8 cellular contexts compared by ENCODE assay signal in the genomic region with DNA sequence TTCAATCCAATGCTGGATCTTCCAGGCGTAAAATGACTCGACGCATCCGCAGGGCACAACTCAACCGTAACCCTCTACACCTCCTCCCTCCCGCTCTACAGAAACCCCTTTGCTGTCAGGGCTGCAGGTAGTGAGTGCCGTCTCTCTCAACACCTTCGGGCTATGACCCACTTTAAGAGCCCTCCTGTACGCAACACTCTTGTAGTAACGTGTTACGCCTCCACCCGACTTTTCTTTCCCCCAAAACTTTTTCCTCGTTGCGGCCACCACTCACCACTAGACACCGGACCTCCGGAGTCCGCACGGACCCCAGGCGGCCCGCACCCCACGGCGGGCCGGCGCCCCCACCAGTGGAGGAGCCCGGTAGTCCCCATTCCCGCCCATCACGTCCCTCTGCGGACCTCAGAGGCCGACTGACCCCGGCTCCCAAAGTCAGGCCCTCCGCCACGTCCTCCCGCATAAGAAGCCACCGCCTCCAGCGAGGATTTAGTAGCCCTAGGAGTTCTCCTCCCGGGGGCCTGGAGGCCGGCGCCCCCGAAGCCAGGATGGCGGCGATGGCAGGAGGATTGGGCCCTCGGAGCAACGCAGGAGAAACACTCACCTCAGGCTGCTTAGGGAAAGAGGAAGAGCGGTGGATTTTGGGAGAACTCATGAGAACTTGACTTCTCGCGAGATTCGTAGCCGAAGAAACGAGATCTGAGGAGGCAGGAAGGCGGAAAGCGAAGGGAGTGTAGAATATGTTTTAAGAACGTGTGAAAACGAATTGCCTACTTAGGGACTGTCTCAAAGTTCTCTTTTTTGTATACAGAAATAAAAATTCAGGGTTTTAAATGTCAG. TPM values are rescaled to one million over a fixed set of nuclear protein-coding genes. Genes with fewer than 3 reads are reported as not detected.
A peak's percentile ranks its signal among the peaks of the same experiment; 100 is the strongest.
DNase-seq lines count a peak whose midpoint lies in the region; ATAC-seq and TF ChIP-seq lines count a peak whose summit lies in the region.

A gene (minus strand): TSS at position 609 of the 837 bp plus-strand sequence.

- ATAC-seq in HCT116: peak; percentile 84

- under 1% methylated on average over 42 of the region's 53 CpGs for WGBS in SK-N-SH (ENCODE audit: low lambda C conversion rate)
- WGBS in suprapubic skin: under 1% methylated on average over 53 of the region's 53 CpGs

- TF ChIP-seq CTCF in HCT116 (IDR thresholded peaks at IDR 0.05 in 2 of 3, conservative IDR thresholded peaks at IDR 0.05 in 1 of 3; ENCODE audit: borderline replicate concordance in 1 of 3, insufficient read depth in 1 of 3, low read depth in 2 of 3, low read length in 2 of 3) (no peak), SK-N-SH (IDR thresholded peaks at IDR 0.05) (no peak), suprapubic skin (IDR thresholded peaks at IDR 0.05) (no peak)

- H3K27ac ChIP-seq in HCT116 (ENCODE audit: low read depth, low read length) (peak within 1 kb of the TSS; percentile 96), SK-N-SH (ENCODE audit: low read depth in 2 of 2, low read length in 1 of 2) (peak within 1 kb of the TSS; percentile 88 to 92), suprapubic skin (peak within 1 kb of the TSS; percentile 95)

- H3K4me2 ChIP-seq in HCT116 (ENCODE audit: low read length) (peak within 1 kb of the TSS; percentile 96), SK-N-SH (peak within 1 kb of the TSS; percentile 87)

- H3K9me3 ChIP-seq in HCT116 (ENCODE audit: control insufficient read depth in 1 of 2, insufficient read depth in 1 of 2, low read depth in 1 of 2, low read length in 2 of 2) (no peaks in the 10 kb centered on the region), SK-N-SH (no peaks in the 10 kb centered on the region), suprapubic skin (no peaks in the 10 kb centered on the region)

- H3K36me3 ChIP-seq in HCT116 (ENCODE audit: control insufficient read depth in 1 of 2, insufficient read depth in 2 of 2, low read length in 2 of 2) (peaks cover 32 to 45% of the 10 kb centered on the region in 2 experiments), SK-N-SH (replicated peaks in 1 of 2; ENCODE audit: control insufficient read depth in 1 of 2, insufficient read depth in 2 of 2, low read length in 1 of 2) (peaks cover 41 to 44% of the 10 kb centered on the region in 2 experiments), suprapubic skin (peaks cover 28% of the 10 kb centered on the region)

- peak within 1 kb of the TSS; percentile 99 for H2AFZ ChIP-seq in HCT116 (ENCODE audit: low read depth, low read length, poor library complexity, severe bottlenecking)
- H2AFZ ChIP-seq in SK-N-SH (ENCODE audit: low read depth): no peak within 1 kb of the TSS

- RAD21 ChIA-PET in HCT116 (lab: Charles Lee; ENCODE audit: low non-redundant PET in 1 of 2, low total read pairs in 2 of 2, uncharacterized antibody in 2 of 2, unreplicated experiment in 2 of 2): no interaction called here

- H3K4me3 ChIP-seq in HCT116 (replicated peaks in 1 of 2; ENCODE audit: low read depth in 1 of 2, low read length in 2 of 2) (peak within 1 kb of the TSS; percentile 83 to 97), SK-N-SH (ENCODE audit: low read depth in 2 of 2, low read length in 1 of 2) (peak within 1 kb of the TSS; percentile 84 to 96), suprapubic skin (peak within 1 kb of the TSS; percentile 82)

- peaks cover 61% of the 10 kb centered on the region for H3F3A ChIP-seq in SK-N-SH (replicated peaks; ENCODE audit: insufficient read depth)

- CTCF ChIA-PET in HCT116 (lab: Charles Lee) (no interaction called here), SK-N-SH (lab: Yijun Ruan, JAX) (no interaction called here)

- intact Hi-C loops in HCT116 (cut with micrococcal nuclease): loop anchor here (10.0 kb wide), 1 partner anchor 793 kb away; a partner anchor contains a TSS

- peaks cover 33% of the 10 kb centered on the region for H3K79me2 ChIP-seq in HCT116 (ENCODE audit: insufficient read depth, low read length)
- H3K79me2 ChIP-seq in SK-N-SH (ENCODE audit: insufficient read depth): peaks cover 32% of the 10 kb centered on the region

- H3K9me2 ChIP-seq in HCT116 (ENCODE audit: insufficient read depth) (no peaks in the 10 kb centered on the region), SK-N-SH (no peaks in the 10 kb centered on the region)

- TF ChIP-seq POLR2A in HCT116 (IDR thresholded peaks at IDR 0.05; ENCODE audit: borderline replicate concordance, extremely low read depth, insufficient read depth, insufficient read length) (peak; percentile 96), suprapubic skin (IDR thresholded peaks at IDR 0.05) (peak; percentile 67 to 95)

- H3K9ac ChIP-seq in HCT116 (ENCODE audit: low read length): peak within 1 kb of the TSS; percentile 90
- peak within 1 kb of the TSS; percentile 98 for H3K9ac ChIP-seq in SK-N-SH

- peak in 1 of 2 experiments; percentile 38; a peak in 1 of 4 replicates for TF ChIP-seq EP300 in SK-N-SH (IDR thresholded peaks at IDR 0.05; ENCODE audit: borderline replicate concordance in 1 of 2, low read depth in 1 of 2, low read length in 1 of 2)
- TF ChIP-seq EP300 in suprapubic skin (IDR thresholded peaks at IDR 0.05): no peak

- H4K20me1 ChIP-seq in HCT116 (ENCODE audit: insufficient read depth) (peaks cover 16% of the 10 kb centered on the region; the same call in 1 of the 2 replicates), SK-N-SH (ENCODE audit: insufficient read depth) (peaks cover 19% of the 10 kb centered on the region)

- in situ Hi-C loops in G401 (cut with HindIII; ENCODE audit: low sequenced_read_pairs): no loop called here

- BruUV-seq in HCT116 (replicated peaks; lab: Mats Ljungman, UMichigan): no TSS peak

- H3K27me3 ChIP-seq in HCT116 (ENCODE audit: insufficient read depth, low read length) (no peaks in the 10 kb centered on the region), SK-N-SH (ENCODE audit: insufficient read depth) (no peaks in the 10 kb centered on the region), suprapubic skin (no peaks in the 10 kb centered on the region)

- TF ChIP-seq RAD21 in HCT116 (IDR thresholded peaks at IDR 0.05; ENCODE audit: low read depth): no peak
- no peak for TF ChIP-seq RAD21 in SK-N-SH (IDR thresholded peaks at IDR 0.05; ENCODE audit: low read length)

- peaks cover 14 to 51% of the 10 kb centered on the region in 2 experiments for H3K4me1 ChIP-seq in HCT116 (ENCODE audit: control insufficient read depth in 1 of 2, insufficient read depth in 2 of 2, low read length in 2 of 2)
- peaks cover 26 to 33% of the 10 kb centered on the region in 2 experiments; a peak in 3 of 4 replicates for H3K4me1 ChIP-seq in SK-N-SH (ENCODE audit: control insufficient read depth in 1 of 2, insufficient read depth in 2 of 2, low read depth in 1 of 2, low read length in 1 of 2)
- peaks cover 24% of the 10 kb centered on the region for H3K4me1 ChIP-seq in suprapubic skin

- POLR2A ChIA-PET in HCT116 (lab: Charles Lee) (no interaction called here), SK-N-SH (lab: Yijun Ruan, JAX) (no interaction called here)

- DNase-seq in G401 (ENCODE audit: low spot score) (peak; percentile 99), HCT116 (ENCODE audit: low read depth, low spot score) (peak; percentile 99), NCI-H1048 (lab: John Stamatoyannopoulos, UW) (peak; percentile 93), SK-N-SH (peak; percentile 93), globus pallidus (ENCODE audit: low spot score) (peak; percentile 95), nucleus accumbens (lab: John Stamatoyannopoulos, UW) (peak; percentile 9 to 94 (median 79)), suprapubic skin (ENCODE audit: low spot score in 2 of 2) (peak; percentile 91 to 93)
- DNase-seq in activated naive CD4-positive, alpha-beta T cell treated with anti-CD3 and anti-CD28 coated beads, Interleukin-2, amount 50 U/mL, for 16 hours: peak; percentile 81

TF ChIP-seq in HCT116, 20 proteins besides CTCF, POLR2A, EP300 and RAD21 (continues in another document):
- TF ChIP-seq TCF7L2 (IDR thresholded peaks at IDR 0.05; ENCODE audit: borderline replicate concordance, extremely low read depth, insufficient read depth, insufficient read length) (no peak), YY1 (IDR thresholded peaks at IDR 0.05; ENCODE audit: extremely low read depth, insufficient replicate concordance, low read depth, low read length) (peak; percentile 80), ZFX (IDR thresholded peaks at IDR 0.05) (peak; percentile 85), EGR1 (IDR thresholded peaks at IDR 0.05; ENCODE audit: low read depth) (no peak), POLR2AphosphoS5 (IDR thresholded peaks at IDR 0.05; ENCODE audit: low read depth, low read length) (peak; percentile 99)

TF ChIP-seq in SK-N-SH, 30 proteins besides CTCF, POLR2A, EP300 and RAD21 (continues in another document):
- TF ChIP-seq, protein P1, sequence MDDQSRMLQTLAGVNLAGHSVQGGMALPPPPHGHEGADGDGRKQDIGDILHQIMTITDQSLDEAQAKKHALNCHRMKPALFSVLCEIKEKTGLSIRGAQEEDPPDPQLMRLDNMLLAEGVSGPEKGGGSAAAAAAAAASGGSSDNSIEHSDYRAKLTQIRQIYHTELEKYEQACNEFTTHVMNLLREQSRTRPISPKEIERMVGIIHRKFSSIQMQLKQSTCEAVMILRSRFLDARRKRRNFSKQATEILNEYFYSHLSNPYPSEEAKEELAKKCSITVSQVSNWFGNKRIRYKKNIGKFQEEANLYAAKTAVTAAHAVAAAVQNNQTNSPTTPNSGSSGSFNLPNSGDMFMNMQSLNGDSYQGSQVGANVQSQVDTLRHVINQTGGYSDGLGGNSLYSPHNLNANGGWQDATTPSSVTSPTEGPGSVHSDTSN (IDR thresholded peaks at IDR 0.05): no peak; the same call in 1 of the 2 replicates
- no peak for TF ChIP-seq RCOR1 (IDR thresholded peaks at IDR 0.05; ENCODE audit: low read length)
- TF ChIP-seq, protein P2, sequence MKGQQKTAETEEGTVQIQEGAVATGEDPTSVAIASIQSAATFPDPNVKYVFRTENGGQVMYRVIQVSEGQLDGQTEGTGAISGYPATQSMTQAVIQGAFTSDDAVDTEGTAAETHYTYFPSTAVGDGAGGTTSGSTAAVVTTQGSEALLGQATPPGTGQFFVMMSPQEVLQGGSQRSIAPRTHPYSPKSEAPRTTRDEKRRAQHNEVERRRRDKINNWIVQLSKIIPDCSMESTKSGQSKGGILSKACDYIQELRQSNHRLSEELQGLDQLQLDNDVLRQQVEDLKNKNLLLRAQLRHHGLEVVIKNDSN (IDR thresholded peaks at IDR 0.05; ENCODE audit: borderline replicate concordance, low read depth): no peak
- peak; percentile 99 for TF ChIP-seq TAF1 (IDR thresholded peaks at IDR 0.05; ENCODE audit: borderline replicate concordance, low read depth, low read length)

RNA-seq across cellular contexts. Expression of the gene that starts here (rescaled TPM):
- 3,937 and 4,835 TPM in 2 replicates for total RNA-seq in G401 (2014; rRNA removed; shearing (Covaris generic))
- 2,373 TPM for total RNA-seq in HCT116 (2021; ENCODE audit: unreplicated experiment)
- 3,743 and 4,174 TPM in 2 replicates for polyA plus RNA-seq in HCT116 (2012)
- polyA plus RNA-seq in SK-N-SH (2012; rRNA removed): 4,998 and 5,578 TPM in 2 replicates
- 6,895 and 7,195 TPM in 2 replicates for polyA plus RNA-seq in SK-N-SH (2012; cell fraction: cytosol; rRNA removed)
- 1,385 and 1,424 TPM in 2 replicates for polyA plus RNA-seq in SK-N-SH (2012; cell fraction: nucleus; rRNA removed)
- 1,000 to 10,000 TPM; 1,171 to 2,028 (median 1,826) TPM for total RNA-seq in suprapubic skin

Comparison
In these comparisons a context has a peak if more than half of its experiments do, and no peak if none do; other contexts are left out.
1. Peak in every context shown above with its lines: DNase-seq, ATAC-seq, H3K4me3 ChIP-seq and H3K27ac ChIP-seq.